In the genomic region with DNA sequence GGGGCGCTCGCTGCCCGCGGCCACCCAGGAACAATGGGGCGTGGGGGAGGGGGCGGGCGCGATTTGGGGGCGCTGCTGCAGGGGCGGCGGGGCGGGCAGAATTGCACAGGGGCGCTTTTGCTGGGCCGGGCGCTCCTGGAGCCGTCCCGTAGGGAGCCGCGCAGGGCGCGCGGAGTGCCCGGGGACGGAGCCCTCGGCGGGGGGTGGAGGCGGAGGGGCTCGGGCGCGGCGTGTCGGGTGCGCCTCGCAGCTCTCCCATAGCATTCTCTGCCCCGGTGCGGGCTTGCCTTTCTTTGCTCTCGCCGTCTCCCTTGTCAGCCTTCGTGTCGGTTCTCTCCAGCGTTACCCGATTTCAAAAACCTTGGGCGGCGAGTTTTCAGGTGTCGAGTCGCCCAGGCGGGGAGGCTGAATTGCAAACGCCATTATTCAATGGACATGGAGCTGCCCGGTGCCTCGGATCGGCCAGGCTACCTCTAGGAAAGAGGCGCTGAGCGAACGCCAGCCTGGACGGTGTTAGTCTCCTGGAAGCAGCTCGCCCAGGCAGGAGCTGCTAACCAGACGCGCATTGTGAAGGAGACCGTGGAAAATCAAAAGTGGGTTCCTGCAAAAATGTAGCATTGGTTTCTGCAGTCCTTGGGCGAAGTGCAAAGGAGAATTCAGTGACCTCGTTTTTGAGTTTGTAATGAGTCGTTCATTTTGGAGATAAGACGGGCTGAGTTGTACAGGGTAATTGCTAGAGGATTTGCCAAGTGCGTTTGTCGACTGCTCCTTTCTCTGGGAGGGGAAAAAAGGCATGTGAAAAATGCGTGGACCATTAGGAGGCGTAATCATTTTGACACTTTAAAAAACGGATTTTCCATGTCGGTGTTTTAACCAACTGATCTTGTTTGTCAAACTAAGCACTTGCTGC, we compare ENCODE assay signal across 8 cellular contexts.
DNase-seq lines count a peak whose midpoint lies in the region; ATAC-seq lines count a peak whose summit lies in the region.

No MANE protein-coding gene starts in this region.

- ATAC-seq in GM18498 (IDR thresholded peaks at IDR 0.05; ENCODE audit: unreplicated experiment) (peak; percentile 23), HG02852 (IDR thresholded peaks at IDR 0.05; ENCODE audit: unreplicated experiment) (peak; percentile 31)

- peak; percentile 86 for DNase-seq in NCI-H69 (lab: John Stamatoyannopoulos, UW)
- DNase-seq in activated gamma-delta T cell treated with anti-CD3 and anti-CD28 coated beads, Interleukin-2, amount 50 U/mL, for 16 hours (ENCODE audit: low read depth): peak; percentile 1
- peak; percentile 18 for DNase-seq in germinal center (ENCODE audit: low spot score)
- DNase-seq in nucleus accumbens (lab: John Stamatoyannopoulos, UW): peak in 45 of 56 donors; percentile 12 to 73 (median 43)
- no peak for DNase-seq in NAMALWA (ENCODE audit: low spot score)
- DNase-seq in NCI-H128 (lab: John Stamatoyannopoulos, UW; ENCODE audit: unreplicated experiment): no peak

Comparison
In these comparisons a context has a peak if more than half of its experiments do, and no peak if none do; other contexts are left out.
1. DNase-seq: peak in NCI-H69 (single experiment), activated gamma-delta T cell treated with anti-CD3 and anti-CD28 coated beads, Interleukin-2, amount 50 U/mL, for 16 hours (single experiment), germinal center (single experiment) and nucleus accumbens (45 of 56); none in NAMALWA (single experiment) and NCI-H128 (single experiment).